11 cellular contexts compared by ENCODE assay signal in the genomic region with DNA sequence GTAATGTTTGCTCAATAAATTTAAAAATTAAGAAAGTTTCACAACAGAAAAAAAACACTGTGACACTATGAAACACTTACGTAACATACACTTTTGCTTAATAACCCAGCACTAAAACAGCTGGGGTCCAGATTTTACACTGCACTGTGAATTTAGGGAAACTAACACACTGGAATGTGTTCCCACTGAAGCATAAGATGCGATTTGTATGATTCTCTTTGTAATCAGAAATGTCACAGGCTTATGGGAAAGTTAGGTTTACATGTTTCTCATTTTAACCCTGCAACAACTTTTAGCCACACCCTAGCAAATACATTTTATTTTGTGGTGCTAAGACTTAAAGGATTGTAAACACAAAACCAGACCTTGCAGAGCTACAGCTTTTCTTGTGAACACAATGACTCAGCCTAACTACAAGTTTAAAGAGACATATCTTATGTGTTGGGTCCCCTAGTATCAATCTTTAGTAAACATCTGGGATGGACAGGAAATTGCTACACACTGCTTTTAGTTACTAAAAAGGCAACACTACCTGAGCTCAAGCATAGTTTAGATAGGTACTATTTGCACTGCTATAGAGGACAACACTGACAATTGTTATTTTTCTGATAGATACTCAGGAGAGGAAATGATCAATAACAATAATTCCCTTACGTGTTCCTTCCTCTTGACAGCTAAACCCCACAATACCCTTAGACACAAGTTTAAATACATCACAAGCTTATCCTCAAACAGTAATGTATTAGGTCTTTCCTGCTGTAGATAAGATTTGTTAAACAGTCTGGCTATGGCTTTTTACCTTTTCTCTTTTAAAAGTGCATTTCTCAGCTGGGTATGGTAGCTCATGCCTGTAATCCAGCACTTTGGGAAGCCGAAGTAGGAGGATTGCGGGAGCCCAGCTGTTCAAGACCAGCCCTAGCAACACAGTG. TPM values are rescaled to one million over a fixed set of nuclear protein-coding genes. Genes with fewer than 3 reads are reported as not detected.
DNase-seq lines count a peak whose midpoint lies in the region; ATAC-seq and TF ChIP-seq lines count a peak whose summit lies in the region.
"Had no signal": no experiment of that assay in that cellular context is flagged by ENCODE, and none has a peak within 500 bp of the region (broad histone marks: within the 10 kb centered on the region; RNA-seq: fewer than 3 reads in every experiment).

No MANE protein-coding gene starts in this region.

- DNase-seq in AG04450 (ENCODE audit: low read depth, low spot score) (peak; percentile 76), brain microvascular endothelial cell (peak; percentile 72), lung (ENCODE audit: low spot score) (no peak), DMS 273 treated with DMSO at 0.1 percent for 48 hours (lab: John Stamatoyannopoulos, UW) (no peak), T-helper 9 cell (no peak), WERI-Rb-1 (no peak), NCI-H2107 treated with DMSO at 0.1 percent for 48 hours (lab: John Stamatoyannopoulos, UW; ENCODE audit: unreplicated experiment) (no peak)
- DNase-seq: cortex of kidney, NCI-H1694 treated with DMSO at 0.1 percent for 48 hours had no signal

- POLR2A ChIA-PET in AG04450 (lab: Yijun Ruan, JAX): interaction anchor here (0.5 to 1.4 kb wide), 7 partner anchors 18 to 707 kb away, joined by 3 to 11 read pairs (median 4); no protein-coding TSS in a partner anchor

- peaks cover 6 to 8% of the 10 kb centered on the region in 2 donors for H3K4me1 ChIP-seq in lung (ENCODE audit: control insufficient read depth in 2 of 2, insufficient read depth in 2 of 2, low read length in 2 of 2)

- in situ Hi-C loops in brain microvascular endothelial cell (cut with HindIII; ENCODE audit: low pct_ligation_motif_present, low sequenced_read_pairs): no loop called here

- H3K27me3 ChIP-seq in AG04450 (ENCODE audit: control insufficient read depth, insufficient read depth, low read length) (no peaks in the 10 kb centered on the region), brain microvascular endothelial cell (replicated peaks) (no peaks in the 10 kb centered on the region), lung (ENCODE audit: control insufficient read depth, insufficient read depth) (no peaks in the 10 kb centered on the region), WERI-Rb-1 (ENCODE audit: insufficient read depth, low read depth, severe bottlenecking) (no peaks in the 10 kb centered on the region)

- TF ChIP-seq CTCF in AG04450 (IDR thresholded peaks at IDR 0.05; ENCODE audit: low read depth, low read length): no peak
- no peak for TF ChIP-seq CTCF in brain microvascular endothelial cell (IDR thresholded peaks at IDR 0.05; ENCODE audit: low read depth, low read length, missing control alignments)
- TF ChIP-seq CTCF in lung (IDR thresholded peaks at IDR 0.05; ENCODE audit: control extremely low read depth, extremely low read depth): no peak
- TF ChIP-seq CTCF in WERI-Rb-1 (IDR thresholded peaks at IDR 0.05; ENCODE audit: low read depth, low read length): no peak

- no peak overlapping the region for H3K4me3 ChIP-seq in AG04450 (ENCODE audit: low read depth, low read length)
- no peak overlapping the region for H3K4me3 ChIP-seq in brain microvascular endothelial cell (ENCODE audit: low read depth, low read length)
- no peak overlapping the region for H3K4me3 ChIP-seq in lung
- H3K4me3 ChIP-seq in WERI-Rb-1 (ENCODE audit: low read depth, low read length): no peak overlapping the region

- ATAC-seq in HG02610 (IDR thresholded peaks at IDR 0.05; ENCODE audit: unreplicated experiment) (peak; percentile 20), lung (ENCODE audit: insufficient read depth, low FRiP score) (no peak)

- no peaks in the 10 kb centered on the region for H3K9me3 ChIP-seq in AG04450 (ENCODE audit: control insufficient read depth, insufficient read depth, low read length)
- H3K9me3 ChIP-seq in lung (ENCODE audit: control insufficient read depth in 2 of 2, insufficient read depth in 1 of 2, low read length in 1 of 2): no peaks in the 10 kb centered on the region
- H3K9me3 ChIP-seq in WERI-Rb-1 (ENCODE audit: severe bottlenecking): no peaks in the 10 kb centered on the region

- H3K36me3 ChIP-seq in brain microvascular endothelial cell (replicated peaks): no peaks in the 10 kb centered on the region
- H3K36me3 ChIP-seq in lung (ENCODE audit: control insufficient read depth in 2 of 2, insufficient read depth in 2 of 2, low read length in 2 of 2): no peaks in the 10 kb centered on the region
- no peaks in the 10 kb centered on the region for H3K36me3 ChIP-seq in WERI-Rb-1

- WGBS in lung, 2 donors: 49 to 64% methylated on average over 5 of the region's 5 CpGs

- CTCF ChIA-PET in AG04450 (lab: Charles Lee): interaction anchor here (1.7 kb wide), 1 partner anchor 34 kb away, joined by 10 read pairs; no protein-coding TSS in a partner anchor

- H3K27ac ChIP-seq in AG04450 (ENCODE audit: low read depth, low read length): peak overlapping the region; percentile 66
- peak overlapping the region; percentile 98 for H3K27ac ChIP-seq in brain microvascular endothelial cell
- H3K27ac ChIP-seq in lung (ENCODE audit: low read depth in 1 of 2, low read length in 1 of 2): peak overlapping the region; percentile 38 to 45
- H3K27ac ChIP-seq in WERI-Rb-1: no peak overlapping the region

RNA-seq across cellular contexts. Expression of a gene that starts 3.8 kb away (rescaled TPM):
- polyA plus RNA-seq in AG04450 (2011; rRNA removed) (13.9 and 20.2 TPM in 2 replicates), lung (1 to 10 TPM; 3.1 to 6.9 TPM)
- 29.4 and 44.9 TPM in 2 replicates for polyA minus RNA-seq in AG04450 (2011; rRNA and poly(A)+ RNA removed)
- 10 to 100 TPM; 17.4 to 31.1 TPM for total RNA-seq in lung

RNA-seq across cellular contexts. Expression of a gene that starts 36.7 kb away (rescaled TPM):
- polyA plus RNA-seq in AG04450 (2011; rRNA removed) (not detected in 2 replicates), lung (1 to 10 TPM; 1.5 to 4.6 TPM)
- polyA minus RNA-seq in AG04450 (2011; rRNA and poly(A)+ RNA removed): not detected in 2 replicates
- total RNA-seq in lung: 10 to 100 TPM; 11.5 to 16.5 TPM
- total RNA-seq: skeletal muscle tissue had no signal

Comparison
In these comparisons a context has a peak if more than half of its experiments do, and no peak if none do; other contexts are left out.
1. DNase-seq: peak in AG04450 (single experiment) and brain microvascular endothelial cell (single experiment); none in lung (single experiment), DMS 273 treated with DMSO at 0.1 percent for 48 hours (single experiment), T-helper 9 cell (single experiment), WERI-Rb-1 (single experiment) and NCI-H2107 treated with DMSO at 0.1 percent for 48 hours (single experiment).